Comparison of ENCODE assay signal across 8 cellular contexts in genomic region chr11:59810189-59810910, GRCh38. TPM values are rescaled to one million over a fixed set of nuclear protein-coding genes. Genes with fewer than 3 reads are reported as not detected.
DNase-seq lines count a peak whose midpoint lies in the region; ATAC-seq and TF ChIP-seq lines count a peak whose summit lies in the region.

MRPL16 (minus strand) TSS chr11:59810778; CDS start chr11:59810658, 120 bp downstream.

- H3K79me2 ChIP-seq in OCI-LY3 (ENCODE audit: low read length), result peaks cover 14% of the 10 kb centered on the region

- peaks cover 9% of the 10 kb centered on the region for H3K4me1 ChIP-seq in OCI-LY3 (ENCODE audit: low read length)

- no peaks in the 10 kb centered on the region for H3K27me3 ChIP-seq in OCI-LY3 (ENCODE audit: low read depth, low read length)

- peak within 1 kb of the TSS; percentile 96 for H3K4me3 ChIP-seq in OCI-LY3 (ENCODE audit: low read length)

- peak within 1 kb of the TSS; percentile 68 for H3K4me2 ChIP-seq in OCI-LY3 (ENCODE audit: low read length)

- DNase-seq in DMS114 treated with DMSO at 0.1 percent for 48 hours (lab: John Stamatoyannopoulos, UW; ENCODE audit: unreplicated experiment), result peak; percentile 58
- peak; percentile 73 for DNase-seq in HuH-7.5 (ENCODE audit: low spot score)
- peak; percentile 83 for DNase-seq in activated T-cell treated with anti-CD3 and anti-CD28 coated beads for 1 hour (ENCODE audit: low read depth)
- peak; percentile 75 for DNase-seq in epithelial cell of prostate (ENCODE audit: low read depth, low spot score)
- peak; percentile 87 for DNase-seq in mucosa of gallbladder (ENCODE audit: low spot score)
- peak; percentile 74 to 81 for DNase-seq in stimulated activated CD8-positive, alpha-beta memory T cell treated with anti-CD3 and anti-CD28 coated beads, Interleukin-4, amount 100 ng/mL, for 4 hours (ENCODE audit: low read depth in 2 of 2, low spot score in 1 of 2)

- peak; percentile 98 for ATAC-seq in GM21526 (IDR thresholded peaks at IDR 0.05; ENCODE audit: low FRiP score, unreplicated experiment)

- H2AFZ ChIP-seq in OCI-LY3 (ENCODE audit: low read depth, low read length), result peak within 1 kb of the TSS; percentile 97

- no peaks in the 10 kb centered on the region for H4K20me1 ChIP-seq in OCI-LY3 (ENCODE audit: insufficient read depth, low read length)

- no peaks in the 10 kb centered on the region for H3K9me3 ChIP-seq in OCI-LY3 (ENCODE audit: insufficient read depth, low read length)

- H3K9ac ChIP-seq in OCI-LY3 (ENCODE audit: low read length), result peak within 1 kb of the TSS; percentile 84

- peak within 1 kb of the TSS; percentile 49 for H3K27ac ChIP-seq in OCI-LY3 (ENCODE audit: low read length)
- peak within 1 kb of the TSS; percentile 78 for H3K27ac ChIP-seq in epithelial cell of prostate

- 0 out of 2 replicates have a peak, but pooled peaks have one; percentile 22 for TF ChIP-seq CTCF in OCI-LY3 (IDR thresholded peaks at IDR 0.05; ENCODE audit: low read depth, low read length)

- H3K36me3 ChIP-seq in OCI-LY3 (replicated peaks; ENCODE audit: low read depth, low read length), result peaks cover 13% of the 10 kb centered on the region

RNA-seq across cellular contexts. Expression of gene MRPL16, which starts in this region (rescaled TPM):
- 34.7 TPM for total RNA-seq in mucosa of gallbladder

Comparison
In these comparisons a context has a peak if more than half of its experiments do, and no peak if none do; other contexts are left out.
1. Peak in every context shown above with its lines: DNase-seq, ATAC-seq, H3K4me3 ChIP-seq and H3K27ac ChIP-seq.